ENCODE assay signal across 1 cellular context in genomic region chr3:156554515-156554841, GRCh38.
TF ChIP-seq lines count a peak whose summit lies in the region.

No MANE protein-coding gene starts in this region.

TF ChIP-seq in IMR-90, 13 proteins besides CTCF, POLR2A, EP300 and RAD21 (continued from another document):
- no peak for TF ChIP-seq USF2 (IDR thresholded peaks at IDR 0.05; ENCODE audit: low read depth, low read length)
- TF ChIP-seq SMC3 (IDR thresholded peaks at IDR 0.05; ENCODE audit: low read depth, low read length), result 0 out of 2 replicates have a peak, but pooled peaks have one; percentile 1
